In the genomic region with DNA sequence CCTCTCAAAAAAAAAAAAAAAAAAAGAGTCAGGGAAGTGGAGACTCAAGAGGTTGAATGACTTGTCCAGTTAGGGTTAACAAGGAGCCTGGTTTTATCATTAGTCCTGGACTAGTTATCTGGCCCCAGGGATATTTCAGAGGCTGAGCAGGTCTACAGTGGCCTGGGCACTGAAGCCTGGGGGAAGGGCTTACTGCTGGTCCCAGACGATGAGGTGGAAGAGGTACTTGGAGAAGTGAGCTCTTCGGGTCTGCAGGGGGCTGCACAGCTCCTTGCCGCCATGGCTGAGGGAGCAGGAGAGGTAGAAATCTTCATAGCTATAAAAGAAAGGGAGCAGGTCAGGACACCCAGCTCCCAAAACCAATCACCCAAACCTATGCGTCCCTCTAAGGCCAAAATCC, we compare ENCODE assay signal across 20 cellular contexts. TPM values are rescaled to one million over a fixed set of nuclear protein-coding genes. Genes with fewer than 3 reads are reported as not detected.
DNase-seq lines count a peak whose midpoint lies in the region; ATAC-seq and TF ChIP-seq lines count a peak whose summit lies in the region.
"Had no signal": no experiment of that assay in that cellular context is flagged by ENCODE, and none has a peak within 500 bp of the region (broad histone marks: within the 10 kb centered on the region; RNA-seq: fewer than 3 reads in every experiment).

No MANE protein-coding gene starts in this region.

- no peaks in the 10 kb centered on the region for H4K20me1 ChIP-seq in GM23338 (replicated peaks; ENCODE audit: insufficient read depth)

- no peak overlapping the region for H2AFZ ChIP-seq in GM23338

- H3K27me3 Mint-ChIP-seq in T-helper 1 cell treated with Interleukin-12 subunit alpha and Interleukin-12 subunit beta and Interleukin-4 antibody, amounts not matched to agents 30 μg/mL and 1 μg/mL, for 36 hours (ENCODE audit: low read depth): no peaks in the 10 kb centered on the region
- H3K27me3 Mint-ChIP-seq in GM23338 (ENCODE audit: insufficient read depth, low read depth, poor library complexity) (peaks cover 17% of the 10 kb centered on the region), nephron (ENCODE audit: low read depth) (no peaks in the 10 kb centered on the region)
- no peaks in the 10 kb centered on the region for H3K27me3 Mint-ChIP-seq in central memory CD8-positive, alpha-beta T cell

- H3K27me3 ChIP-seq in GM23338 (ENCODE audit: insufficient read depth): no peaks in the 10 kb centered on the region
- H3K27me3 ChIP-seq: adrenal gland had no signal

- peak overlapping the region; percentile 31 for H3K27ac Mint-ChIP-seq in T-helper 1 cell treated with Interleukin-12 subunit alpha and Interleukin-12 subunit beta and Interleukin-4 antibody, amounts not matched to agents 30 μg/mL and 1 μg/mL, for 36 hours
- peak overlapping the region; percentile 89 for H3K27ac Mint-ChIP-seq in GM23338
- peak overlapping the region; percentile 87 for H3K27ac Mint-ChIP-seq in central memory CD8-positive, alpha-beta T cell (ENCODE audit: low read depth)
- peak overlapping the region in 2 of 3 experiments; percentile 23 to 42 for H3K27ac Mint-ChIP-seq in nephron

- H3K27ac ChIP-seq in GM23338 (ENCODE audit: low read depth): peak overlapping the region; percentile 84; the same call in 1 of the 2 replicates
- H3K27ac ChIP-seq: adrenal gland, C4-2B, epithelial cell of prostate, VCaP had no signal

- ATAC-seq in GM23338: peak; percentile 7; the same call in 1 of the 3 replicates
- no peak for ATAC-seq in central memory CD8-positive, alpha-beta T cell (replicated peaks; ENCODE audit: extremely low read depth, poor library complexity, severe bottlenecking)
- no peak for ATAC-seq in GM19463 (IDR thresholded peaks at IDR 0.05; ENCODE audit: unreplicated experiment)
- ATAC-seq: HepG2 had no signal

- no peaks in the 10 kb centered on the region for H3K79me2 ChIP-seq in GM23338 (replicated peaks; ENCODE audit: insufficient read depth)

- peaks cover 25% of the 10 kb centered on the region for H3K36me3 Mint-ChIP-seq in T-helper 1 cell treated with Interleukin-12 subunit alpha and Interleukin-12 subunit beta and Interleukin-4 antibody, amounts not matched to agents 30 μg/mL and 1 μg/mL, for 36 hours (ENCODE audit: low read depth)
- H3K36me3 Mint-ChIP-seq in GM23338 (ENCODE audit: low read depth) (peaks cover 24% of the 10 kb centered on the region), nephron (ENCODE audit: low read depth) (peaks cover 44% of the 10 kb centered on the region)
- peaks cover 13% of the 10 kb centered on the region for H3K36me3 Mint-ChIP-seq in central memory CD8-positive, alpha-beta T cell (ENCODE audit: insufficient read depth)

- TF ChIP-seq CTCF in GM23338 (conservative IDR thresholded peaks at IDR 0.05; ENCODE audit: low read depth in 2 of 2) (no peak), nephron (IDR thresholded peaks at IDR 0.05; ENCODE audit: unreplicated experiment in 3 of 3) (no peak)

- H3K9me3 Mint-ChIP-seq in T-helper 1 cell treated with Interleukin-12 subunit alpha and Interleukin-12 subunit beta and Interleukin-4 antibody, amounts not matched to agents 30 μg/mL and 1 μg/mL, for 36 hours: no peaks in the 10 kb centered on the region
- H3K9me3 Mint-ChIP-seq in GM23338 (no peaks in the 10 kb centered on the region; the same call in 2 of the 3 replicates), nephron (no peaks in the 10 kb centered on the region)
- H3K9me3 Mint-ChIP-seq in central memory CD8-positive, alpha-beta T cell: no peaks in the 10 kb centered on the region

- H3F3A ChIP-seq in GM23338 (replicated peaks; ENCODE audit: low read depth): 0 out of 2 replicates have a peak, but pooled peaks cover 7% of the 10 kb centered on the region

- H3K36me3 ChIP-seq in GM23338 (ENCODE audit: insufficient read depth): peaks cover 8% of the 10 kb centered on the region; the same call in 1 of the 2 replicates

- peaks cover 37% of the 10 kb centered on the region for H3K4me1 ChIP-seq in GM23338 (ENCODE audit: insufficient read depth)
- H3K4me1 ChIP-seq: adrenal gland had no signal

- H3K4me3 Mint-ChIP-seq in T-helper 1 cell treated with Interleukin-12 subunit alpha and Interleukin-12 subunit beta and Interleukin-4 antibody, amounts not matched to agents 30 μg/mL and 1 μg/mL, for 36 hours: no peak overlapping the region
- H3K4me3 Mint-ChIP-seq in GM23338: peak overlapping the region; percentile 48; the same call in 1 of the 3 replicates
- H3K4me3 Mint-ChIP-seq in central memory CD8-positive, alpha-beta T cell: no peak overlapping the region
- H3K4me3 Mint-ChIP-seq in nephron: no peak overlapping the region

- H3K9me2 ChIP-seq in GM23338 (ENCODE audit: insufficient read depth): no peaks in the 10 kb centered on the region

- no peak for DNase-seq in T-helper 1 cell
- DNase-seq in GM23338 (ENCODE audit: low spot score): peak; percentile 15
- no peak for DNase-seq in central memory CD8-positive, alpha-beta T cell (ENCODE audit: low spot score in 2 of 2)
- DNase-seq in NCI-H2227 treated with DMSO at 0.1 percent for 48 hours (lab: John Stamatoyannopoulos, UW): no peak
- DNase-seq in stimulated activated CD4-positive, alpha-beta T cell treated with anti-CD3 and anti-CD28 coated beads, Interleukin-4, amount 100 ng/mL, for 1 hour: no peak
- DNase-seq: 8988T; adrenal gland; DND-41; GOT3; NCI-H2029 treated with DMSO at 0.1 percent for 48 hours; NCI-H526 treated with DMSO at 0.1 percent for 48 hours; stimulated activated CD4-positive, alpha-beta T cell treated with anti-CD3 and anti-CD28 coated beads, Interleukin-4, amount 100 ng/mL, for 24 hours; trophoblast cell had no signal

- peaks cover 26% of the 10 kb centered on the region for H3K4me1 Mint-ChIP-seq in T-helper 1 cell treated with Interleukin-12 subunit alpha and Interleukin-12 subunit beta and Interleukin-4 antibody, amounts not matched to agents 30 μg/mL and 1 μg/mL, for 36 hours (ENCODE audit: low read depth)
- H3K4me1 Mint-ChIP-seq in GM23338 (peaks cover 69% of the 10 kb centered on the region), nephron (peaks cover 60% of the 10 kb centered on the region)
- peaks cover 16% of the 10 kb centered on the region for H3K4me1 Mint-ChIP-seq in central memory CD8-positive, alpha-beta T cell

- peak overlapping the region; percentile 60 for H3K4me2 ChIP-seq in GM23338

- peak overlapping the region; percentile 5; the same call in 1 of the 2 replicates for H3K4me3 ChIP-seq in GM23338
- H3K4me3 ChIP-seq: adrenal gland had no signal

TF ChIP-seq in GM23338, 12 proteins besides CTCF, POLR2A, EP300 and RAD21 (continues in another document):
- TF ChIP-seq EZH2phosphoT487 (IDR thresholded peaks at IDR 0.05; ENCODE audit: unreplicated experiment): no peak
- TF ChIP-seq ZNF114 (CRISPR knock-in tag; IDR thresholded peaks at IDR 0.05): no peak
- no peak for TF ChIP-seq STAT1 (IDR thresholded peaks at IDR 0.05; ENCODE audit: unreplicated experiment)
- TF ChIP-seq JUNB (IDR thresholded peaks at IDR 0.05; ENCODE audit: unreplicated experiment): no peak
- no peak for TF ChIP-seq NANOG (IDR thresholded peaks at IDR 0.05; ENCODE audit: borderline replicate concordance)
- TF ChIP-seq EZH2 (IDR thresholded peaks at IDR 0.05; ENCODE audit: low read depth, unreplicated experiment): no peak
- no peak for TF ChIP-seq POLR2AphosphoS5 (IDR thresholded peaks at IDR 0.05; ENCODE audit: low read depth)
- no peak for TF ChIP-seq REST (IDR thresholded peaks at IDR 0.05; ENCODE audit: unreplicated experiment)
- TF ChIP-seq CREB1 (CRISPR knock-in tag; IDR thresholded peaks at IDR 0.05; ENCODE audit: low read depth): no peak
- TF ChIP-seq, protein P1, sequence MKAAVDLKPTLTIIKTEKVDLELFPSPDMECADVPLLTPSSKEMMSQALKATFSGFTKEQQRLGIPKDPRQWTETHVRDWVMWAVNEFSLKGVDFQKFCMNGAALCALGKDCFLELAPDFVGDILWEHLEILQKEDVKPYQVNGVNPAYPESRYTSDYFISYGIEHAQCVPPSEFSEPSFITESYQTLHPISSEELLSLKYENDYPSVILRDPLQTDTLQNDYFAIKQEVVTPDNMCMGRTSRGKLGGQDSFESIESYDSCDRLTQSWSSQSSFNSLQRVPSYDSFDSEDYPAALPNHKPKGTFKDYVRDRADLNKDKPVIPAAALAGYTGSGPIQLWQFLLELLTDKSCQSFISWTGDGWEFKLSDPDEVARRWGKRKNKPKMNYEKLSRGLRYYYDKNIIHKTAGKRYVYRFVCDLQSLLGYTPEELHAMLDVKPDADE (IDR thresholded peaks at IDR 0.05): no peak
- no peak for TF ChIP-seq ZNF331 (CRISPR knock-in tag; IDR thresholded peaks at IDR 0.05; ENCODE audit: low read depth)

RNA-seq across cellular contexts. Expression of gene PIK3C2B, which starts 40.1 kb away (rescaled TPM):
- total RNA-seq in GM23338 (2014; rRNA removed; shearing (Covaris generic)): 17.4 and 19.0 TPM in 2 replicates
- polyA plus RNA-seq in GM23338 (2016; fragmentation: Nextera tagmentation; extraction: Ambion mirVana): 4.8 TPM in 2 replicates

RNA-seq across cellular contexts. Expression of gene PPP1R15B, which starts 42.9 kb away (rescaled TPM):
- 58.4 and 64.3 TPM in 2 replicates for total RNA-seq in GM23338 (2014; rRNA removed; shearing (Covaris generic))
- 16.3 and 17.3 TPM in 2 replicates for polyA plus RNA-seq in GM23338 (2016; fragmentation: Nextera tagmentation; extraction: Ambion mirVana)

Comparison
In these comparisons a context has a peak if more than half of its experiments do, and no peak if none do; other contexts are left out.
1. H3K27ac Mint-ChIP-seq: peak in every context shown above with its lines; median percentile 89 in GM23338; 87 in central memory CD8-positive, alpha-beta T cell; 32 in nephron; 31 in T-helper 1 cell treated with Interleukin-12 subunit alpha and Interleukin-12 subunit beta and Interleukin-4 antibody, amounts not matched to agents 30 μg/mL and 1 μg/mL, for 36 hours.